8 cellular contexts compared by ENCODE assay signal in the genomic region with DNA sequence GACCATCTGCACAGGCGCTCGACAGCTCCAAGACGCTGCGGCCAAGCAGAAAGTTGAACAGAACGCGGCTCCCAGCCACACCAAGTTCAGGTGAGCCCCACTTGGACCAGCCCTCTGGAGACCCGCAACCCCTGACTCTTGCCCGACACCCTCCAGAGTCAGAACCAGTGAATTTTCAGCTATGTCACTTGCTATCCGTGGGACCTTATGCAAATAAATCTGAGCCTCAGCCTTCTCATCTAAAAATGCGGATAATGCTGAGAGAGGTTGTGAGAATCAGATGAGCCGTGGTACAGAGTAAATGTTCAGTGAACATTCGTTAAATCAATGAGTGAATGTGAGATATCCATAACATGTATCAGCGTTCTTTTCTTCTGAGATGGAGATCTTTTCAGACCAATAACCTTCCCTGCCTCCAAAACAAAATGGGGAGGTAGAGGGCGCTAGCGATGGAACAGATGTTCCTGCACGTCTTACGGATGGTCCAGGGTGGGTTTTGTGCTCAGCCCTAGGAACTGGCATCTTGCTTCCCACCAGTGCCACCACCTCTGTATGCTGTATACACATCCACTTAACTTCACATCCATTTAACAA. TPM values are rescaled to one million over a fixed set of nuclear protein-coding genes. Genes with fewer than 3 reads are reported as not detected.
DNase-seq lines count a peak whose midpoint lies in the region; TF ChIP-seq lines count a peak whose summit lies in the region.

No MANE protein-coding gene starts in this region.

- peak overlapping the region; percentile 98 for H3K27ac Mint-ChIP-seq in T-helper 1 cell treated with Interleukin-12 subunit alpha and Interleukin-12 subunit beta and Interleukin-4 antibody, amounts not matched to agents 30 μg/mL and 1 μg/mL, for 36 hours

- DNase-seq in T-helper 1 cell (no peak), KBM-7 (peak; percentile 60), amniotic epithelial cell (ENCODE audit: low read depth) (peak; percentile 15), kidney epithelial cell (ENCODE audit: low read depth) (no peak), substantia nigra (lab: John Stamatoyannopoulos, UW) (peak in 1 of 49 donors; percentile 57), NOMO-1 treated with DMSO at 0.1 percent for 48 hours (lab: John Stamatoyannopoulos, UW; ENCODE audit: unreplicated experiment) (no peak), NCI-H526 treated with DMSO at 0.1 percent for 48 hours (lab: John Stamatoyannopoulos, UW) (no peak)

- TF ChIP-seq CTCF in kidney epithelial cell (IDR thresholded peaks at IDR 0.05; ENCODE audit: insufficient read depth, low read length, poor library complexity, severe bottlenecking), result peak; percentile 22

- in situ Hi-C loops in KBM-7 (cut with MboI; ENCODE audit: low pct_unique_long_range_greater_than_20kb, low sequenced_read_pairs), result loop anchor here (10.0 kb wide), 1 partner anchor 157 kb away; a partner anchor contains a TSS

- H3K27me3 Mint-ChIP-seq in T-helper 1 cell treated with Interleukin-12 subunit alpha and Interleukin-12 subunit beta and Interleukin-4 antibody, amounts not matched to agents 30 μg/mL and 1 μg/mL, for 36 hours (ENCODE audit: low read depth), result no peaks in the 10 kb centered on the region

- peak overlapping the region; percentile 95 for H3K4me3 Mint-ChIP-seq in T-helper 1 cell treated with Interleukin-12 subunit alpha and Interleukin-12 subunit beta and Interleukin-4 antibody, amounts not matched to agents 30 μg/mL and 1 μg/mL, for 36 hours

- H3K27ac ChIP-seq in substantia nigra (ENCODE audit: low read depth, low read length, poor library complexity, severe bottlenecking), result peak overlapping the region; percentile 96

- peaks cover 33% of the 10 kb centered on the region for H3K36me3 Mint-ChIP-seq in T-helper 1 cell treated with Interleukin-12 subunit alpha and Interleukin-12 subunit beta and Interleukin-4 antibody, amounts not matched to agents 30 μg/mL and 1 μg/mL, for 36 hours (ENCODE audit: low read depth)

- no peaks in the 10 kb centered on the region for H3K9me3 Mint-ChIP-seq in T-helper 1 cell treated with Interleukin-12 subunit alpha and Interleukin-12 subunit beta and Interleukin-4 antibody, amounts not matched to agents 30 μg/mL and 1 μg/mL, for 36 hours

- H3K4me3 ChIP-seq in kidney epithelial cell (ENCODE audit: low read depth, low read length), result peak overlapping the region; percentile 98

- no peaks in the 10 kb centered on the region for H3K27me3 ChIP-seq in kidney epithelial cell (ENCODE audit: control insufficient read depth, insufficient read depth, low read length)

- H3K4me1 Mint-ChIP-seq in T-helper 1 cell treated with Interleukin-12 subunit alpha and Interleukin-12 subunit beta and Interleukin-4 antibody, amounts not matched to agents 30 μg/mL and 1 μg/mL, for 36 hours (ENCODE audit: low read depth), result peaks cover 32% of the 10 kb centered on the region

- H3K36me3 ChIP-seq in kidney epithelial cell (ENCODE audit: control insufficient read depth, insufficient read depth, low read length), result no peaks in the 10 kb centered on the region

RNA-seq across cellular contexts. Expression of a gene that starts 0.5 kb away (rescaled TPM):
- total RNA-seq in kidney epithelial cell, result 40.5 and 48.4 TPM in 2 replicates

RNA-seq across cellular contexts. Expression of a gene that starts 0.8 kb away (rescaled TPM):
- 22.2 and 24.5 TPM in 2 replicates for total RNA-seq in kidney epithelial cell

Comparison
In these comparisons a context has a peak if more than half of its experiments do, and no peak if none do; other contexts are left out.
1. DNase-seq: peak in KBM-7 (single experiment) and amniotic epithelial cell (single experiment); none in T-helper 1 cell (0 of 5), kidney epithelial cell (single experiment), NOMO-1 treated with DMSO at 0.1 percent for 48 hours (single experiment) and NCI-H526 treated with DMSO at 0.1 percent for 48 hours (single experiment).